Comparison of ENCODE assay signal across 19 cellular contexts in genomic region chr2:160423141-160423540, GRCh38.
A peak's percentile ranks its signal among the peaks of the same experiment; 100 is the strongest.
DNase-seq lines count a peak whose midpoint lies in the region; ATAC-seq and TF ChIP-seq lines count a peak whose summit lies in the region.
"Had no signal": no experiment of that assay in that cellular context is flagged by ENCODE, and none has a peak within 500 bp of the region (broad histone marks: within the 10 kb centered on the region; RNA-seq: fewer than 3 reads in every experiment).

No MANE protein-coding gene starts in this region.

- CTCF ChIA-PET in CD8-positive, alpha-beta T cell (lab: Charles Lee) = interaction anchor here (1.0 to 1.1 kb wide), 2 partner anchors 10 to 70 kb away, joined by 3 read pairs; no protein-coding TSS in a partner anchor
- CTCF ChIA-PET in naive thymus-derived CD4-positive, alpha-beta T cell (lab: Charles Lee) = interaction anchor here (0.7 kb wide), 1 partner anchor 8 kb away, joined by 4 read pairs; no protein-coding TSS in a partner anchor

- peaks cover 41% of the 10 kb centered on the region for H3K79me2 ChIP-seq in Loucy (ENCODE audit: insufficient read depth, low read length)

- DNase-seq in activated T-cell treated with anti-CD3 and anti-CD28 coated beads, Interleukin-2, amount 50 U/mL, for 72 hours = no peak
- DNase-seq in activated T-cell treated with anti-CD3 and anti-CD28 coated beads, Interleukin-2, amount 50 U/mL, for 48 hours = no peak
- no peak for DNase-seq in CD8-positive, alpha-beta T cell
- no peak for DNase-seq in naive thymus-derived CD4-positive, alpha-beta T cell
- no peak for DNase-seq in stimulated activated naive CD4-positive, alpha-beta T cell (lab: John Stamatoyannopoulos, UW)
- no peak for DNase-seq in NK-92 treated with Interleukin-12 subunit alpha and Interleukin-12 subunit beta, amount 100 ng/mL, for 24 hours (lab: John Stamatoyannopoulos, UW)
- DNase-seq in activated CD8-positive, alpha-beta memory T cell treated with anti-CD3 and anti-CD28 coated beads for 24 hours = no peak
- DNase-seq: C1 segment of cervical spinal cord, Caco-2, DMS153, EL, NCI-H1048, NCI-H1436 treated with DMSO at 0.1 percent for 48 hours, NCI-H2081, NCI-H510A, NCI-H774, PC-3 had no signal

- no peak overlapping the region for H3K9ac ChIP-seq in Loucy (ENCODE audit: low read depth, low read length, poor library complexity, severe bottlenecking)

- no peaks in the 10 kb centered on the region for H3K27me3 Mint-ChIP-seq in activated T-cell treated with anti-CD3 and anti-CD28 coated beads, Interleukin-2, amount 50 U/mL, for 72 hours (ENCODE audit: low read depth)
- no peaks in the 10 kb centered on the region for H3K27me3 Mint-ChIP-seq in CD8-positive, alpha-beta T cell (ENCODE audit: low read depth)
- no peaks in the 10 kb centered on the region for H3K27me3 Mint-ChIP-seq in naive thymus-derived CD4-positive, alpha-beta T cell

- H4K20me1 ChIP-seq in Loucy (ENCODE audit: insufficient read depth, low read length, poor library complexity, severe bottlenecking) = no peaks in the 10 kb centered on the region

- no peaks in the 10 kb centered on the region for H3K9me2 ChIP-seq in Loucy (replicated peaks; ENCODE audit: low read depth, low read length)

- no peaks in the 10 kb centered on the region for H3K36me3 ChIP-seq in CD8-positive, alpha-beta T cell (ENCODE audit: insufficient read depth, low read length)
- H3K36me3 ChIP-seq in Loucy (ENCODE audit: insufficient read depth, low read length) = no peaks in the 10 kb centered on the region
- no peaks in the 10 kb centered on the region for H3K36me3 ChIP-seq in naive thymus-derived CD4-positive, alpha-beta T cell (ENCODE audit: control insufficient read depth in 2 of 3, insufficient read depth in 3 of 3, low read length in 3 of 3)

- peaks cover 74% of the 10 kb centered on the region for H3K4me1 Mint-ChIP-seq in activated T-cell treated with anti-CD3 and anti-CD28 coated beads, Interleukin-2, amount 50 U/mL, for 72 hours (ENCODE audit: low read depth)
- H3K4me1 Mint-ChIP-seq in CD8-positive, alpha-beta T cell (ENCODE audit: low read depth) = peaks cover 75% of the 10 kb centered on the region
- peaks cover 41 to 92% (median 83%) of the 10 kb centered on the region in 7 donors for H3K4me1 Mint-ChIP-seq in naive thymus-derived CD4-positive, alpha-beta T cell

- no peaks in the 10 kb centered on the region for H3K9me3 Mint-ChIP-seq in activated T-cell treated with anti-CD3 and anti-CD28 coated beads, Interleukin-2, amount 50 U/mL, for 72 hours
- H3K9me3 Mint-ChIP-seq in CD8-positive, alpha-beta T cell = no peaks in the 10 kb centered on the region
- peaks cover 0 to 6% (median 0%) of the 10 kb centered on the region in 11 donors for H3K9me3 Mint-ChIP-seq in naive thymus-derived CD4-positive, alpha-beta T cell

- peak overlapping the region; percentile 73 for H3K4me2 ChIP-seq in Loucy (ENCODE audit: low read depth, low read length, poor library complexity, severe bottlenecking)

- peaks cover 13% of the 10 kb centered on the region for H3F3A ChIP-seq in Loucy (ENCODE audit: low read depth)

- peak overlapping the region in 1 of 2 donors; percentile 64 for H3K4me3 Mint-ChIP-seq in activated T-cell treated with anti-CD3 and anti-CD28 coated beads, Interleukin-2, amount 50 U/mL, for 72 hours
- H3K4me3 Mint-ChIP-seq in CD8-positive, alpha-beta T cell = no peak overlapping the region
- peak overlapping the region in 5 of 10 donors; percentile 16 to 69 (median 64) for H3K4me3 Mint-ChIP-seq in naive thymus-derived CD4-positive, alpha-beta T cell

- POLR2A ChIA-PET in CD8-positive, alpha-beta T cell (lab: Charles Lee) = no interaction called here
- POLR2A ChIA-PET in naive thymus-derived CD4-positive, alpha-beta T cell (lab: Charles Lee) = interaction anchor here (1.1 to 3.6 kb wide), 2 partner anchors 15 to 70 kb away, joined by 3 to 17 read pairs; partner anchors contain the start of gene RBMS1

- H3K4me1 ChIP-seq in CD8-positive, alpha-beta T cell (ENCODE audit: insufficient read depth, low read length) = peaks cover 40% of the 10 kb centered on the region
- H3K4me1 ChIP-seq in Loucy (ENCODE audit: insufficient read depth, low read length, poor library complexity, severe bottlenecking) = peaks cover 82% of the 10 kb centered on the region
- H3K4me1 ChIP-seq in naive thymus-derived CD4-positive, alpha-beta T cell (ENCODE audit: control insufficient read depth in 2 of 2, insufficient read depth in 2 of 2, low read length in 2 of 2) = peaks cover 28 to 44% of the 10 kb centered on the region in 2 donors
- H3K4me1 ChIP-seq: Caco-2 had no signal

- no peaks in the 10 kb centered on the region for H3K9me3 ChIP-seq in CD8-positive, alpha-beta T cell (ENCODE audit: low read length)
- no peaks in the 10 kb centered on the region for H3K9me3 ChIP-seq in Loucy (ENCODE audit: insufficient read depth, low read depth, low read length)
- no peaks in the 10 kb centered on the region for H3K9me3 ChIP-seq in naive thymus-derived CD4-positive, alpha-beta T cell (ENCODE audit: control insufficient read depth in 2 of 3, low read length in 3 of 3)
- H3K9me3 ChIP-seq: Caco-2 had no signal

- no peak for ATAC-seq in activated T-cell treated with anti-CD3 and anti-CD28 coated beads, Interleukin-2, amount 50 U/mL, for 72 hours (replicated peaks in 1 of 2)
- ATAC-seq in CD8-positive, alpha-beta T cell = no peak
- no peak for ATAC-seq in naive thymus-derived CD4-positive, alpha-beta T cell
- ATAC-seq: K562, PC-3 had no signal

- peaks cover 2 to 3% of the 10 kb centered on the region in 2 donors for H3K36me3 Mint-ChIP-seq in activated T-cell treated with anti-CD3 and anti-CD28 coated beads, Interleukin-2, amount 50 U/mL, for 72 hours (ENCODE audit: insufficient read depth in 2 of 2)
- no peaks in the 10 kb centered on the region for H3K36me3 Mint-ChIP-seq in CD8-positive, alpha-beta T cell
- H3K36me3 Mint-ChIP-seq in naive thymus-derived CD4-positive, alpha-beta T cell = peaks cover 0 to 40% (median 13%) of the 10 kb centered on the region in 5 donors

- no peak overlapping the region for H3K27ac ChIP-seq in CD8-positive, alpha-beta T cell (ENCODE audit: low read depth, low read length)
- H3K27ac ChIP-seq in naive thymus-derived CD4-positive, alpha-beta T cell (ENCODE audit: low read depth, low read length) = no peak overlapping the region

- H2AFZ ChIP-seq in Loucy (ENCODE audit: low read length) = no peak overlapping the region

- no peaks in the 10 kb centered on the region for H3K27me3 ChIP-seq in CD8-positive, alpha-beta T cell (ENCODE audit: insufficient read depth, low read length)
- no peaks in the 10 kb centered on the region for H3K27me3 ChIP-seq in Loucy (ENCODE audit: insufficient read depth, low read length, poor library complexity, severe bottlenecking)
- no peaks in the 10 kb centered on the region for H3K27me3 ChIP-seq in naive thymus-derived CD4-positive, alpha-beta T cell (ENCODE audit: control insufficient read depth in 2 of 2, insufficient read depth in 2 of 2, low read length in 2 of 2)

- no peak for TF ChIP-seq CTCF in CD8-positive, alpha-beta T cell (IDR thresholded peaks at IDR 0.05)
- no peak for TF ChIP-seq CTCF in Loucy (conservative IDR thresholded peaks at IDR 0.05; ENCODE audit: low read length)

- no peak overlapping the region for H3K4me3 ChIP-seq in CD8-positive, alpha-beta T cell (ENCODE audit: low read depth, low read length)
- H3K4me3 ChIP-seq in Loucy (ENCODE audit: low read length, poor library complexity, severe bottlenecking) = peak overlapping the region; percentile 67
- no peak overlapping the region for H3K4me3 ChIP-seq in naive thymus-derived CD4-positive, alpha-beta T cell (ENCODE audit: low read length)
- H3K4me3 ChIP-seq: K562 had no signal

- peak overlapping the region; percentile 66 for H3K27ac Mint-ChIP-seq in activated T-cell treated with anti-CD3 and anti-CD28 coated beads, Interleukin-2, amount 50 U/mL, for 72 hours
- peak overlapping the region; percentile 58 for H3K27ac Mint-ChIP-seq in CD8-positive, alpha-beta T cell
- H3K27ac Mint-ChIP-seq in naive thymus-derived CD4-positive, alpha-beta T cell = peak overlapping the region in 7 of 9 donors; percentile 6 to 83 (median 61)

- intact Hi-C loops in CD8-positive, alpha-beta T cell (cut with DNase I, micrococcal nuclease) = loop anchor here (2.0 to 10.0 kb wide), 3 partner anchors 14 to 742 kb away; partner anchors contain the start of gene TANK (in 1 of the 2)
- intact Hi-C loops in naive thymus-derived CD4-positive, alpha-beta T cell (cut with micrococcal nuclease) = no loop called here

Comparison
In these comparisons a context has a peak if more than half of its experiments do, and no peak if none do; other contexts are left out.
1. intact Hi-C loops: an anchor here in CD8-positive, alpha-beta T cell (2.0 to 10.0 kb wide); none called in naive thymus-derived CD4-positive, alpha-beta T cell.